Comparison of ENCODE assay signal across 8 cellular contexts in genomic region chr5:59040007-59040803, GRCh38.
DNase-seq lines count a peak whose midpoint lies in the region; ATAC-seq, FAIRE-seq and TF ChIP-seq lines count a peak whose summit lies in the region.

No MANE protein-coding gene starts in this region.

- no peak for FAIRE-seq in GM12891 (lab: Jason Lieb, UNC)

- intact Hi-C loops in Right ventricle myocardium inferior (cut with DNase I) (no loop called here), cardiac septum (cut with DNase I) (no loop called here)

- ATAC-seq in Right ventricle myocardium inferior = peak; percentile 65
- peak; percentile 47 to 70 for ATAC-seq in upper lobe of left lung (ENCODE audit: low FRiP score in 2 of 2)
- no peak for ATAC-seq in HG02763 (IDR thresholded peaks at IDR 0.05; ENCODE audit: unreplicated experiment)

- DNase-seq in Right ventricle myocardium inferior (ENCODE audit: missing footprints) = no peak
- no peak for DNase-seq in cardiac septum (ENCODE audit: low spot score)
- no peak for DNase-seq in astrocyte of the cerebellum (ENCODE audit: low read depth)
- DNase-seq in upper lobe of left lung = peak in 1 of 2 donors; percentile 25
- no peak for DNase-seq in GM12891 (ENCODE audit: insufficient read length, low spot score)
- no peak for DNase-seq in NCI-H187 (lab: John Stamatoyannopoulos, UW)

- TF ChIP-seq EP300 in upper lobe of left lung (IDR thresholded peaks at IDR 0.05) = peak in 1 of 4 donors; percentile 60

- H3K9ac ChIP-seq in liver (ENCODE audit: low read depth in 1 of 2, low read length in 2 of 2) = peak overlapping the region; percentile 12 to 33

- H3K36me3 ChIP-seq in liver (ENCODE audit: control insufficient read depth in 4 of 4, insufficient read depth in 3 of 4, low read depth in 1 of 4, low read length in 3 of 4) (no peaks in the 10 kb centered on the region), upper lobe of left lung (no peaks in the 10 kb centered on the region)

- H3K27ac ChIP-seq in liver (ENCODE audit: low read depth in 1 of 2, low read length in 2 of 2) (peak overlapping the region; percentile 60 to 61), upper lobe of left lung (peak overlapping the region; percentile 88 to 94 (median 89))

- TF ChIP-seq RAD21 in liver (IDR thresholded peaks at IDR 0.05) = no peak

- in situ Hi-C loops in astrocyte of the cerebellum (cut with HindIII; ENCODE audit: low sequenced_read_pairs) = no loop called here

- TF ChIP-seq POLR2A in upper lobe of left lung (IDR thresholded peaks at IDR 0.05) (no peak), GM12891 (IDR thresholded peaks at IDR 0.05; ENCODE audit: low read depth, low read length) (no peak)

- H3K27me3 ChIP-seq in liver (ENCODE audit: control insufficient read depth in 4 of 4, insufficient read depth in 4 of 4, low read length in 3 of 4) = no peaks in the 10 kb centered on the region
- H3K27me3 ChIP-seq in upper lobe of left lung = no peaks in the 10 kb centered on the region

- TF ChIP-seq CTCF in astrocyte of the cerebellum (IDR thresholded peaks at IDR 0.05; ENCODE audit: low read depth, low read length, missing control alignments) (no peak), liver (IDR thresholded peaks at IDR 0.05; ENCODE audit: low read depth, low read length, missing input control) (no peak), upper lobe of left lung (IDR thresholded peaks at IDR 0.05) (no peak)

- peaks cover 4 to 22% (median 11%) of the 10 kb centered on the region in 4 donors for H3K4me1 ChIP-seq in liver (ENCODE audit: control insufficient read depth in 4 of 4, insufficient read depth in 4 of 4, low read length in 3 of 4)
- peaks cover 5 to 39% (median 26%) of the 10 kb centered on the region in 4 donors for H3K4me1 ChIP-seq in upper lobe of left lung

- H3K9me3 ChIP-seq in liver (ENCODE audit: control insufficient read depth in 4 of 4, low read length in 3 of 4) (no peaks in the 10 kb centered on the region), upper lobe of left lung (no peaks in the 10 kb centered on the region)

- WGBS in liver = 18% methylated on average over 14 of the region's 14 CpGs
- WGBS in upper lobe of left lung, 2 donors = 14 to 42% methylated on average over 9 to 14 of the region's 14 CpGs

- H3K4me3 ChIP-seq in astrocyte of the cerebellum (ENCODE audit: low read depth, low read length) = peak overlapping the region; percentile 59
- peak overlapping the region; percentile 42 to 67 (median 63) for H3K4me3 ChIP-seq in liver (ENCODE audit: low read depth in 1 of 3, low read length in 3 of 3)
- peak overlapping the region; percentile 60 to 74 (median 68) for H3K4me3 ChIP-seq in upper lobe of left lung

TF ChIP-seq in liver, 16 proteins besides CTCF, POLR2A, EP300 and RAD21:
- TF ChIP-seq, protein P1, sequence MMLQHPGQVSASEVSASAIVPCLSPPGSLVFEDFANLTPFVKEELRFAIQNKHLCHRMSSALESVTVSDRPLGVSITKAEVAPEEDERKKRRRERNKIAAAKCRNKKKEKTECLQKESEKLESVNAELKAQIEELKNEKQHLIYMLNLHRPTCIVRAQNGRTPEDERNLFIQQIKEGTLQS (IDR thresholded peaks at IDR 0.05) = no peak

TF ChIP-seq in GM12891, 5 proteins besides CTCF, POLR2A, EP300 and RAD21:
- TF ChIP-seq POLR2AphosphoS5 (IDR thresholded peaks at IDR 0.05; ENCODE audit: low read depth, low read length) (no peak), SPI1 (IDR thresholded peaks at IDR 0.05; ENCODE audit: low read depth, low read length) (no peak), TAF1 (IDR thresholded peaks at IDR 0.05; ENCODE audit: low read depth, low read length) (no peak), PAX5 (IDR thresholded peaks at IDR 0.05; ENCODE audit: insufficient read depth, low read length, severe bottlenecking) (no peak), POU2F2 (IDR thresholded peaks at IDR 0.05; ENCODE audit: low read depth, low read length) (no peak)
